ENCODE assay signal across 5 cellular contexts in the genomic region with DNA sequence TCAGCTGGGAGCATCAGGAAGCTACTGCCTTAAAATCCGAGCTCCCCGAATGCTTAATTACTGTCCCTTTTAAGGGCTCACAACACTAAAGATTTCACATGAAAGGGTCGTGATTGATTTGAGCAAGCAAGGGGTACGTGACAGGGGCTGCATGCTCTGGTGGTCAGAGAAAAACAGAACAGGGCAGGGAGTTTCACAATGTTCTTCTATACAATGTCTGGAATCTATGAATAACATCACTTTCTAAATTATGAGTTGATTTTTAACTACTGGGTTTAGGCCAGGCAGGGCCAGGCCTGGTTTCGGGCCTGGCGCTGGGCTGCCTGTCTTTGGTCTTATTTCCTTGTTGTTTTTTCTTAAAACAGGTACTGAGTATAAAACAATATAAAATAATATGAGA.
A peak's percentile ranks its signal among the peaks of the same experiment; 100 is the strongest.
DNase-seq lines count a peak whose midpoint lies in the region; TF ChIP-seq lines count a peak whose summit lies in the region.
"Not testable (repeated sequence)": the region's sequence is repeated elsewhere in the genome, so short reads cannot be mapped to it uniquely, and the experiment has no call there.

No MANE protein-coding gene starts in this region.

- H3K14ac ChIP-seq in mesenchymal stem cell (ENCODE audit: low read length in 2 of 2), result not testable (repeated sequence)

- H3K4me1 Mint-ChIP-seq in Calu3 (ENCODE audit: low read depth, unreplicated experiment) (peaks cover 33% of the 10 kb centered on the region), chondrocyte (ENCODE audit: low read depth) (peaks cover 42% of the 10 kb centered on the region), osteocyte (ENCODE audit: unreplicated experiment) (peaks cover 23% of the 10 kb centered on the region)

- not testable (repeated sequence) for H3K18ac ChIP-seq in mesenchymal stem cell (ENCODE audit: low read depth in 1 of 2, low read length in 2 of 2)

- H3K9me3 Mint-ChIP-seq in Calu3 (ENCODE audit: low read depth, unreplicated experiment); chondrocyte (ENCODE audit: low read depth); osteocyte (ENCODE audit: unreplicated experiment): not testable (repeated sequence)

- H3K4me2 ChIP-seq in mesenchymal stem cell (ENCODE audit: low read length, poor library complexity, severe bottlenecking), result not testable (repeated sequence)

- 92% methylated on average over 2 of the region's 6 CpGs for WGBS in mesenchymal stem cell

- DNase-seq in Calu3; chondrocyte (ENCODE audit: low spot score); left ventricle myocardium inferior; mesenchymal stem cell; osteocyte (ENCODE audit: extremely low spot score, unreplicated experiment): not testable (repeated sequence)

- H3K36me3 ChIP-seq in left ventricle myocardium inferior; mesenchymal stem cell (ENCODE audit: control insufficient read depth in 1 of 2, insufficient read depth in 2 of 2, low read depth in 1 of 2, low read length in 2 of 2): not testable (repeated sequence)

- not testable (repeated sequence) for H3K23ac ChIP-seq in mesenchymal stem cell (ENCODE audit: low read length in 2 of 2)

- intact Hi-C loops in Calu3 (cut with micrococcal nuclease; ENCODE audit: unreplicated experiment); left ventricle myocardium inferior (cut with micrococcal nuclease): not testable (repeated sequence)

- BruUV-seq in Calu3 (replicated peaks; lab: Mats Ljungman, UMichigan), result not testable (repeated sequence)

- H3K9ac ChIP-seq in mesenchymal stem cell (ENCODE audit: low read length), result not testable (repeated sequence)

- H4K8ac ChIP-seq in mesenchymal stem cell (ENCODE audit: low read length), result not testable (repeated sequence)

- H3K79me1 ChIP-seq in mesenchymal stem cell (replicated peaks; ENCODE audit: low read length, poor library complexity, severe bottlenecking), result peaks cover 24% of the 10 kb centered on the region

- TF ChIP-seq CTCF in Calu3 (IDR thresholded peaks at IDR 0.05; ENCODE audit: unreplicated experiment); chondrocyte (IDR thresholded peaks at IDR 0.05); left ventricle myocardium inferior (IDR thresholded peaks at IDR 0.05; ENCODE audit: borderline replicate concordance); osteocyte (IDR thresholded peaks at IDR 0.05): not testable (repeated sequence)

- not testable (repeated sequence) for H2BK12ac ChIP-seq in mesenchymal stem cell (ENCODE audit: low read length in 2 of 2)

- H2BK15ac ChIP-seq in mesenchymal stem cell (ENCODE audit: low read depth, poor library complexity, severe bottlenecking), result not testable (repeated sequence)

- peak overlapping the region; percentile 22 for H3K27ac Mint-ChIP-seq in Calu3 (ENCODE audit: unreplicated experiment)
- peak overlapping the region; percentile 89 for H3K27ac Mint-ChIP-seq in chondrocyte (ENCODE audit: unreplicated experiment)
- peak overlapping the region; percentile 47 for H3K27ac Mint-ChIP-seq in osteocyte (ENCODE audit: unreplicated experiment)

- H2BK5ac ChIP-seq in mesenchymal stem cell (ENCODE audit: low read depth, low read length, poor library complexity, severe bottlenecking), result not testable (repeated sequence)

- not testable (repeated sequence) for H3K27me3 ChIP-seq in left ventricle myocardium inferior (ENCODE audit: low read depth); mesenchymal stem cell (ENCODE audit: control insufficient read depth in 1 of 2, insufficient read depth in 1 of 2, low read length in 2 of 2)

- H3K36me3 Mint-ChIP-seq in Calu3 (ENCODE audit: insufficient read depth, unreplicated experiment); chondrocyte (ENCODE audit: low read depth); osteocyte (ENCODE audit: unreplicated experiment): not testable (repeated sequence)

- H2AFZ ChIP-seq in mesenchymal stem cell (ENCODE audit: low read depth, low read length), result not testable (repeated sequence)

- H3K27ac ChIP-seq in left ventricle myocardium inferior (replicated peaks) (peak overlapping the region; percentile 45), mesenchymal stem cell (ENCODE audit: low read length, poor library complexity, severe bottlenecking) (peak overlapping the region; percentile 95)

- not testable (repeated sequence) for H2BK120ac ChIP-seq in mesenchymal stem cell (ENCODE audit: low read depth, low read length)

- H3K4me3 Mint-ChIP-seq in Calu3 (ENCODE audit: low read depth, unreplicated experiment); chondrocyte (ENCODE audit: unreplicated experiment); osteocyte (ENCODE audit: unreplicated experiment): not testable (repeated sequence)

- H2AK5ac ChIP-seq in mesenchymal stem cell (ENCODE audit: low read length, severe bottlenecking), result not testable (repeated sequence)

- not testable (repeated sequence) for H3K27me3 Mint-ChIP-seq in Calu3 (ENCODE audit: unreplicated experiment); chondrocyte (ENCODE audit: low read depth); osteocyte (ENCODE audit: unreplicated experiment)

- H3K4me1 ChIP-seq in left ventricle myocardium inferior, result peaks cover 66% of the 10 kb centered on the region
- H3K4me1 ChIP-seq in mesenchymal stem cell (ENCODE audit: control insufficient read depth, insufficient read depth, low read depth, low read length), result peaks cover 15% of the 10 kb centered on the region

- not testable (repeated sequence) for H3K4me3 ChIP-seq in left ventricle myocardium inferior; mesenchymal stem cell (ENCODE audit: insufficient read depth in 1 of 2, low read depth in 1 of 2, low read length in 2 of 2)

- CTCF ChIA-PET in Calu3 (lab: Charles Lee), result interaction anchor here (0.9 kb wide), 1 partner anchor 36 kb away, joined by 3 read pairs; no protein-coding TSS in a partner anchor

- peaks cover 11% of the 10 kb centered on the region for H3K9me3 ChIP-seq in left ventricle myocardium inferior (replicated peaks)
- H3K9me3 ChIP-seq in mesenchymal stem cell (ENCODE audit: control insufficient read depth, low read length), result not testable (repeated sequence)

- H4K91ac ChIP-seq in mesenchymal stem cell (ENCODE audit: low read length), result not testable (repeated sequence)

- H3K4ac ChIP-seq in mesenchymal stem cell (ENCODE audit: low read depth in 1 of 2, low read length in 2 of 2), result not testable (repeated sequence)

Comparison
In these comparisons a context has a peak if more than half of its experiments do, and no peak if none do; other contexts are left out.
1. H3K27ac Mint-ChIP-seq: peak in every context shown above with its lines; median percentile 89 in chondrocyte; 47 in osteocyte; 22 in Calu3.